13 cellular contexts compared by ENCODE assay signal in genomic region chr1:23909412-23909811, GRCh38. TPM values are rescaled to one million over a fixed set of nuclear protein-coding genes. Genes with fewer than 3 reads are reported as not detected.
A peak's percentile ranks its signal among the peaks of the same experiment; 100 is the strongest.
DNase-seq lines count a peak whose midpoint lies in the region; ATAC-seq and TF ChIP-seq lines count a peak whose summit lies in the region.
"Had no signal": no experiment of that assay in that cellular context is flagged by ENCODE, and none has a peak within 500 bp of the region (broad histone marks: within the 10 kb centered on the region; RNA-seq: fewer than 3 reads in every experiment).

No MANE protein-coding gene starts in this region.

- H3K27me3 ChIP-seq in DOHH2 (ENCODE audit: control insufficient read depth, low read length), result no peaks in the 10 kb centered on the region

- peaks cover 99% of the 10 kb centered on the region for H3K4me1 ChIP-seq in DOHH2 (ENCODE audit: control insufficient read depth, low read length)
- peaks cover 4% of the 10 kb centered on the region for H3K4me1 ChIP-seq in mucosa of descending colon (ENCODE audit: low read depth)

- peak; percentile 14; the same call in 1 of the 2 replicates for TF ChIP-seq POLR2A in Raji (IDR thresholded peaks at IDR 0.05; ENCODE audit: insufficient read depth, low read depth, low read length)

- peak; percentile 31 for ATAC-seq in mucosa of descending colon
- no peak for ATAC-seq in omental fat pad (ENCODE audit: low FRiP score)

- DNase-seq in GM20000 (ENCODE audit: low spot score) (peak; percentile 42), mucosa of descending colon (no peak), omental fat pad (ENCODE audit: low spot score) (no peak), SHP77 treated with DMSO at 0.1 percent for 48 hours (lab: John Stamatoyannopoulos, UW) (no peak)
- no peak for DNase-seq in stimulated activated CD4-positive, alpha-beta T cell treated with anti-CD3 and anti-CD28 coated beads, Interleukin-4, amount 100 ng/mL, for 24 hours
- DNase-seq: cerebellar nuclear complex, mesenchymal stem cell, substantia nigra had no signal

- H3K9me2 ChIP-seq in DOHH2 (replicated peaks; ENCODE audit: control insufficient read depth, low read length), result no peaks in the 10 kb centered on the region

- TF ChIP-seq CTCF in DOHH2 (IDR thresholded peaks at IDR 0.05; ENCODE audit: low read depth, low read length, poor library complexity, severe bottlenecking) (no peak), GM20000 (IDR thresholded peaks at IDR 0.05; ENCODE audit: extremely low read depth, missing control alignments) (no peak), mucosa of descending colon (IDR thresholded peaks at IDR 0.05) (no peak), omental fat pad (IDR thresholded peaks at IDR 0.05) (no peak)

- no peaks in the 10 kb centered on the region for H3K9me3 ChIP-seq in DOHH2 (ENCODE audit: control insufficient read depth, insufficient read depth, low read length)
- no peaks in the 10 kb centered on the region for H3K9me3 ChIP-seq in mucosa of descending colon
- H3K9me3 ChIP-seq: esophagus muscularis mucosa had no signal

- no peaks in the 10 kb centered on the region for H4K20me1 ChIP-seq in DOHH2 (ENCODE audit: control insufficient read depth, insufficient read depth, low read depth, low read length)

- intact Hi-C loops in mucosa of descending colon (cut with DNase I, micrococcal nuclease), result no loop called here

- peak overlapping the region; percentile 80 for H3K4me3 ChIP-seq in DOHH2 (ENCODE audit: low read length)
- H3K4me3 ChIP-seq in mucosa of descending colon, result no peak overlapping the region
- H3K4me3 ChIP-seq: esophagus muscularis mucosa had no signal

- peaks cover 46% of the 10 kb centered on the region for H3K79me2 ChIP-seq in DOHH2 (ENCODE audit: control insufficient read depth, low read length)

- H3F3A ChIP-seq in DOHH2 (ENCODE audit: control insufficient read depth, insufficient read depth), result peaks cover 49% of the 10 kb centered on the region

- H3K4me2 ChIP-seq in DOHH2 (ENCODE audit: low read length), result peak overlapping the region; percentile 98

- peaks cover 32% of the 10 kb centered on the region for H3K36me3 ChIP-seq in DOHH2 (ENCODE audit: control insufficient read depth, low read length)
- no peaks in the 10 kb centered on the region for H3K36me3 ChIP-seq in mucosa of descending colon (ENCODE audit: low read depth)
- H3K36me3 ChIP-seq: esophagus muscularis mucosa had no signal

- peak overlapping the region; percentile 99 for H3K27ac ChIP-seq in DOHH2 (ENCODE audit: low read depth, low read length)
- H3K27ac ChIP-seq: esophagus muscularis mucosa had no signal

RNA-seq across cellular contexts. Expression of gene CNR2, which starts 3.8 kb away (rescaled TPM):
- under 1 TPM; 0.06 to 0.19 (median 0.17) TPM for total RNA-seq in mucosa of descending colon
- under 1 TPM in 2 of 4 donors, not detected in 2; 0.06 to 0.09 TPM for total RNA-seq in omental fat pad
- total RNA-seq: NCI-H460, Right ventricle myocardium inferior had no signal

RNA-seq across cellular contexts. Expression of gene FUCA1, which starts 41.3 kb away (rescaled TPM):
- 100 to 1,000 TPM in 2 of 3 donors, 10 to 100 TPM in 1; 82.2 to 171 (median 159) TPM for total RNA-seq in mucosa of descending colon
- 10 to 100 TPM; 31.7 to 49.5 (median 45.7) TPM for total RNA-seq in omental fat pad

RNA-seq across cellular contexts. Expression of gene PNRC2, which starts 50.2 kb away (rescaled TPM):
- total RNA-seq in mucosa of descending colon (100 to 1,000 TPM; 116 to 137 (median 121) TPM), omental fat pad (100 to 1,000 TPM; 139 to 173 (median 153) TPM)
